Comparison of ENCODE assay signal across 19 cellular contexts in genomic region chr15:45448066-45448510, GRCh38.
DNase-seq lines count a peak whose midpoint lies in the region; ATAC-seq and TF ChIP-seq lines count a peak whose summit lies in the region.
"Had no signal": no experiment of that assay in that cellular context is flagged by ENCODE, and none has a peak within 500 bp of the region (broad histone marks: within the 10 kb centered on the region; RNA-seq: fewer than 3 reads in every experiment).

No MANE protein-coding gene starts in this region.

- POLR2A ChIA-PET in IMR-90 (lab: Charles Lee; ENCODE audit: unreplicated experiment), result no interaction called here
- POLR2A ChIA-PET in activated CD8-positive, alpha-beta T cell treated with anti-CD3 and anti-CD28 coated beads for 36 hours (lab: Charles Lee), result no interaction called here

- no peak overlapping the region for H3K4me3 ChIP-seq in IMR-90 (ENCODE audit: insufficient read depth, low read depth, low read length)
- H3K4me3 ChIP-seq: body of pancreas had no signal

- no peaks in the 10 kb centered on the region for H3K27me3 ChIP-seq in IMR-90 (ENCODE audit: control insufficient read depth, insufficient read depth, low read length)
- H3K27me3 ChIP-seq: BE2C, body of pancreas had no signal

- H4K91ac ChIP-seq in IMR-90 (ENCODE audit: insufficient read depth, low read depth, low read length), result peak overlapping the region; percentile 47; the same call in 1 of the 2 replicates

- peak overlapping the region; percentile 14; the same call in 1 of the 2 replicates for H3K18ac ChIP-seq in IMR-90 (ENCODE audit: low read depth, low read length)

- DNase-seq in Daoy (ENCODE audit: low read depth) (peak; percentile 80), IMR-90 (peak; percentile 38), NCI-H2029 treated with DMSO at 0.1 percent for 48 hours (lab: John Stamatoyannopoulos, UW) (no peak)
- peak; percentile 90 for DNase-seq in natural killer cell treated with Interleukin-12 subunit alpha and Interleukin-12 subunit beta and Interleukin-15 and Interleukin-18, amount 100 ng/mL, for 72 hours (ENCODE audit: low spot score)
- DNase-seq in activated CD8-positive, alpha-beta T cell treated with anti-CD3 and anti-CD28 coated beads for 36 hours, result no peak
- DNase-seq in effector CD4-positive, alpha-beta T cell, result no peak
- DNase-seq: activated CD4-positive, alpha-beta T cell treated with anti-CD3 and anti-CD28 coated beads for 36 hours; BE2C; endodermal cell; glutamatergic neuron; NCI-H1436 treated with DMSO at 0.1 percent for 48 hours; NCI-H82; posterior cingulate gyrus; stimulated activated CD4-positive, alpha-beta T cell treated with anti-CD3 and anti-CD28 coated beads, Interleukin-2, amount 100 ng/mL, for 48 hours had no signal

- no peaks in the 10 kb centered on the region for H3K9me3 Mint-ChIP-seq in dendritic cell treated with granulocyte-macrophage colony-stimulating factor and Interleukin-4, amounts not matched to agents 40 ng/mL and 50 ng/mL, for 4 days
- H3K9me3 Mint-ChIP-seq in natural killer cell treated with Interleukin-12 subunit alpha and Interleukin-12 subunit beta and Interleukin-15 and Interleukin-18, amount 100 ng/mL, for 72 hours, result no peaks in the 10 kb centered on the region
- H3K9me3 Mint-ChIP-seq in activated CD8-positive, alpha-beta T cell treated with anti-CD3 and anti-CD28 coated beads for 36 hours, result no peaks in the 10 kb centered on the region

- H3K4me2 ChIP-seq in IMR-90 (ENCODE audit: low read depth, low read length), result no peak overlapping the region

- CTCF ChIA-PET in IMR-90 (lab: Yijun Ruan, JAX), result interaction anchor here (0.9 to 1.6 kb wide), 2 partner anchors 17 to 19 kb away, joined by 4 to 7 read pairs; no protein-coding TSS in a partner anchor
- CTCF ChIA-PET in activated CD8-positive, alpha-beta T cell treated with anti-CD3 and anti-CD28 coated beads for 36 hours (lab: Charles Lee), result interaction anchor here (4.8 kb wide), 1 partner anchor 17 kb away, joined by 25 read pairs; no protein-coding TSS in a partner anchor

- H2AK9ac ChIP-seq in IMR-90 (replicated peaks; ENCODE audit: low read depth, low read length, poor library complexity), result peak overlapping the region; percentile 74

- peak overlapping the region; percentile 59 for H3K4ac ChIP-seq in IMR-90 (ENCODE audit: low read depth, low read length)

- H2BK5ac ChIP-seq in IMR-90 (ENCODE audit: low read depth, low read length, poor library complexity, severe bottlenecking), result peak overlapping the region; percentile 12

- no peak for TF ChIP-seq RAD21 in IMR-90 (IDR thresholded peaks at IDR 0.05; ENCODE audit: low read length)

- H3K27me3 Mint-ChIP-seq in dendritic cell treated with granulocyte-macrophage colony-stimulating factor and Interleukin-4, amounts not matched to agents 40 ng/mL and 50 ng/mL, for 4 days, result no peaks in the 10 kb centered on the region
- H3K27me3 Mint-ChIP-seq in natural killer cell treated with Interleukin-12 subunit alpha and Interleukin-12 subunit beta and Interleukin-15 and Interleukin-18, amount 100 ng/mL, for 72 hours, result no peaks in the 10 kb centered on the region
- no peaks in the 10 kb centered on the region for H3K27me3 Mint-ChIP-seq in activated CD8-positive, alpha-beta T cell treated with anti-CD3 and anti-CD28 coated beads for 36 hours
- H3K27me3 Mint-ChIP-seq: activated CD4-positive, alpha-beta T cell treated with anti-CD3 and anti-CD28 coated beads for 36 hours had no signal

- H4K20me1 ChIP-seq in IMR-90 (ENCODE audit: insufficient read depth, low read length), result no peaks in the 10 kb centered on the region

- BruUV-seq in IMR-90 (replicated peaks; lab: Mats Ljungman, UMichigan), result no TSS peak

- in situ Hi-C loops in IMR-90 (cut with MboI; ENCODE audit: low sequenced_read_pairs), result no loop called here

- peaks cover 82% of the 10 kb centered on the region for H3K4me1 Mint-ChIP-seq in dendritic cell treated with granulocyte-macrophage colony-stimulating factor and Interleukin-4, amounts not matched to agents 40 ng/mL and 50 ng/mL, for 4 days (ENCODE audit: low read depth)
- H3K4me1 Mint-ChIP-seq in natural killer cell treated with Interleukin-12 subunit alpha and Interleukin-12 subunit beta and Interleukin-15 and Interleukin-18, amount 100 ng/mL, for 72 hours (ENCODE audit: low read depth in 2 of 2), result peaks cover 31 to 59% of the 10 kb centered on the region in 2 donors
- H3K4me1 Mint-ChIP-seq in activated CD8-positive, alpha-beta T cell treated with anti-CD3 and anti-CD28 coated beads for 36 hours (ENCODE audit: low read depth), result no peaks in the 10 kb centered on the region
- H3K4me1 Mint-ChIP-seq: activated CD4-positive, alpha-beta T cell treated with anti-CD3 and anti-CD28 coated beads for 36 hours had no signal

- TF ChIP-seq POLR2A in IMR-90 (IDR thresholded peaks at IDR 0.05; ENCODE audit: low read depth, low read length), result no peak

- peak overlapping the region; percentile 16; the same call in 1 of the 3 replicates for H2BK15ac ChIP-seq in IMR-90 (ENCODE audit: low read depth, low read length)

- H3K4me3 Mint-ChIP-seq in dendritic cell treated with granulocyte-macrophage colony-stimulating factor and Interleukin-4, amounts not matched to agents 40 ng/mL and 50 ng/mL, for 4 days, result no peak overlapping the region
- H3K4me3 Mint-ChIP-seq in natural killer cell treated with Interleukin-12 subunit alpha and Interleukin-12 subunit beta and Interleukin-15 and Interleukin-18, amount 100 ng/mL, for 72 hours, result peak overlapping the region; percentile 72
- no peak overlapping the region for H3K4me3 Mint-ChIP-seq in activated CD8-positive, alpha-beta T cell treated with anti-CD3 and anti-CD28 coated beads for 36 hours
- H3K4me3 Mint-ChIP-seq: activated CD4-positive, alpha-beta T cell treated with anti-CD3 and anti-CD28 coated beads for 36 hours; endodermal cell; H9 had no signal

- no peaks in the 10 kb centered on the region for H3K36me3 ChIP-seq in IMR-90 (ENCODE audit: control insufficient read depth, insufficient read depth, low read length)
- H3K36me3 ChIP-seq: BE2C had no signal

- H4K8ac ChIP-seq in IMR-90 (ENCODE audit: low read depth in 2 of 2, low read length in 2 of 2), result peak overlapping the region; percentile 30 to 39; a peak in 2 of 4 replicates

- intact Hi-C loops in IMR-90 (cut with micrococcal nuclease), result no loop called here
- intact Hi-C loops in dendritic cell treated with granulocyte-macrophage colony-stimulating factor and Interleukin-4, amounts not matched to agents 40 ng/mL and 50 ng/mL, for 4 days (cut with micrococcal nuclease), result loop anchor here (1.0 kb wide), 1 partner anchor 8 kb away; no protein-coding TSS in a partner anchor
- intact Hi-C loops in activated CD8-positive, alpha-beta T cell treated with anti-CD3 and anti-CD28 coated beads for 36 hours (cut with micrococcal nuclease), result no loop called here

- H2AFZ ChIP-seq in IMR-90 (replicated peaks; ENCODE audit: low read length, poor library complexity), result peak overlapping the region; percentile 84

- no peaks in the 10 kb centered on the region for H3K9me3 ChIP-seq in IMR-90 (ENCODE audit: control insufficient read depth, insufficient read depth, low read length)
- H3K9me3 ChIP-seq: BE2C, body of pancreas had no signal

- no CpG with 5 or more reads among the region's 6 CpGs for WGBS in IMR-90 (ENCODE audit: extremely low coverage in 2 of 2, insufficient read length in 1 of 2), 2 experiments

- peak overlapping the region; percentile 4; the same call in 1 of the 2 replicates for H2BK20ac ChIP-seq in IMR-90 (ENCODE audit: low read depth, low read length)

- H3K27ac ChIP-seq in IMR-90 (ENCODE audit: insufficient read depth, low read length), result no peak overlapping the region
- H3K27ac ChIP-seq: body of pancreas had no signal

- H3K36me3 Mint-ChIP-seq in dendritic cell treated with granulocyte-macrophage colony-stimulating factor and Interleukin-4, amounts not matched to agents 40 ng/mL and 50 ng/mL, for 4 days (ENCODE audit: low read depth), result no peaks in the 10 kb centered on the region
- H3K36me3 Mint-ChIP-seq in natural killer cell treated with Interleukin-12 subunit alpha and Interleukin-12 subunit beta and Interleukin-15 and Interleukin-18, amount 100 ng/mL, for 72 hours, result peaks cover 10% of the 10 kb centered on the region
- H3K36me3 Mint-ChIP-seq in activated CD8-positive, alpha-beta T cell treated with anti-CD3 and anti-CD28 coated beads for 36 hours (ENCODE audit: low read depth), result no peaks in the 10 kb centered on the region

- H2BK120ac ChIP-seq in IMR-90 (ENCODE audit: low read depth, low read length), result peak overlapping the region; percentile 33

- H3K23ac ChIP-seq in IMR-90 (ENCODE audit: low read depth, low read length), result peak overlapping the region; percentile 4; the same call in 1 of the 2 replicates

- peak overlapping the region; percentile 46; the same call in 1 of the 2 replicates for H4K5ac ChIP-seq in IMR-90 (ENCODE audit: low read depth, low read length)

- dilution Hi-C loops in IMR-90 (cut with HindIII; ENCODE audit: low sequenced_read_pairs, unreplicated experiment), result no loop called here

- no peak for TF ChIP-seq CTCF in IMR-90 (conservative IDR thresholded peaks at IDR 0.05; ENCODE audit: low read depth, low read length)
- no peak for TF ChIP-seq CTCF in activated CD8-positive, alpha-beta T cell treated with anti-CD3 and anti-CD28 coated beads for 36 hours (IDR thresholded peaks at IDR 0.05)

- peaks cover 9% of the 10 kb centered on the region for H3K4me1 ChIP-seq in IMR-90 (ENCODE audit: control insufficient read depth, insufficient read depth, low read length)
- H3K4me1 ChIP-seq: BE2C had no signal

- peak overlapping the region; percentile 36; the same call in 1 of the 2 replicates for H2AK5ac ChIP-seq in IMR-90 (ENCODE audit: low read depth, low read length)

- H3K56ac ChIP-seq in IMR-90 (ENCODE audit: extremely low read depth, insufficient read depth, low read length), result no peak overlapping the region

- peak; percentile 32; the same call in 1 of the 2 replicates for ATAC-seq in IMR-90 (ENCODE audit: low read depth)
- ATAC-seq in natural killer cell treated with Interleukin-12 subunit alpha and Interleukin-12 subunit beta and Interleukin-15 and Interleukin-18, amount 100 ng/mL, for 72 hours, result peak; percentile 85 to 89
- no peak for ATAC-seq in activated CD8-positive, alpha-beta T cell treated with anti-CD3 and anti-CD28 coated beads for 36 hours
- ATAC-seq in HG02852 (IDR thresholded peaks at IDR 0.05; ENCODE audit: unreplicated experiment), result no peak
- ATAC-seq: activated CD4-positive, alpha-beta T cell treated with anti-CD3 and anti-CD28 coated beads for 36 hours; body of pancreas; SK-N-SH treated with all-trans-retinoic acid at 6 μM for 48 hours had no signal

- H3K27ac Mint-ChIP-seq in dendritic cell treated with granulocyte-macrophage colony-stimulating factor and Interleukin-4, amounts not matched to agents 40 ng/mL and 50 ng/mL, for 4 days, result peak overlapping the region; percentile 84
- H3K27ac Mint-ChIP-seq in natural killer cell treated with Interleukin-12 subunit alpha and Interleukin-12 subunit beta and Interleukin-15 and Interleukin-18, amount 100 ng/mL, for 72 hours, result peak overlapping the region; percentile 61 to 77
- no peak overlapping the region for H3K27ac Mint-ChIP-seq in activated CD8-positive, alpha-beta T cell treated with anti-CD3 and anti-CD28 coated beads for 36 hours
- H3K27ac Mint-ChIP-seq: activated CD4-positive, alpha-beta T cell treated with anti-CD3 and anti-CD28 coated beads for 36 hours; endodermal cell; H9 had no signal

- H3K79me1 ChIP-seq in IMR-90 (ENCODE audit: low read depth in 1 of 2, low read length in 2 of 2), result no peaks in the 10 kb centered on the region

- 0 out of 2 replicates have a peak overlapping the region, but pooled peaks have one; percentile 78 for H3K14ac ChIP-seq in IMR-90 (replicated peaks; ENCODE audit: low read depth, low read length)

- no peak overlapping the region for H3K9ac ChIP-seq in IMR-90 (ENCODE audit: low read depth, low read length)

- H3K9me1 ChIP-seq in IMR-90 (ENCODE audit: insufficient read depth, low read length), result peaks cover 12% of the 10 kb centered on the region

Comparison
In these comparisons a context has a peak if more than half of its experiments do, and no peak if none do; other contexts are left out.
1. DNase-seq: peak in Daoy (single experiment), IMR-90 (single experiment) and natural killer cell treated with Interleukin-12 subunit alpha and Interleukin-12 subunit beta and Interleukin-15 and Interleukin-18, amount 100 ng/mL, for 72 hours (single experiment); none in NCI-H2029 treated with DMSO at 0.1 percent for 48 hours (single experiment), activated CD8-positive, alpha-beta T cell treated with anti-CD3 and anti-CD28 coated beads for 36 hours (single experiment) and effector CD4-positive, alpha-beta T cell (single experiment).
2. ATAC-seq: peak in IMR-90 (single experiment) and natural killer cell treated with Interleukin-12 subunit alpha and Interleukin-12 subunit beta and Interleukin-15 and Interleukin-18, amount 100 ng/mL, for 72 hours (2 of 2); none in activated CD8-positive, alpha-beta T cell treated with anti-CD3 and anti-CD28 coated beads for 36 hours (single experiment) and HG02852 (single experiment).